1 cellular context compared by ENCODE assay signal in the genomic region with DNA sequence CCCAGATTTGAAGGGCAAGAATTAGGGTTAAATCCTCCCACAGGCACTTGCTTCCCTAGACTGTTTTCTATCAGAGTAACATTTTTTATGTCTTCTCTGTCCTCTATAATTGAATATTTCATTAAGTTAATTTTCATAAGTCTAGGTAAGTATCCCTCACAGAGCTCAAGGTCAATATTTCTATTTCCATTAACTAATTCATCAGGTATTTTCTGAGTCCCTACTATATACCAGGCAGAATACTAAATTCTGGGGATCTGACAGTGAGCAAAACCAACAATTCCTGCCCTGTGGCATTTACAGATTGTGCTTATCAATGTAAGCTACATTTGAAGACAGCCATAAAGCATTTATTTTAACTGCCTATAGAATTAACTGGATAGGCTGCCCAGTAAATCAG.
TF ChIP-seq lines count a peak whose summit lies in the region.

No MANE protein-coding gene starts in this region.

TF ChIP-seq in IMR-90, 13 proteins besides CTCF, POLR2A, EP300 and RAD21:
- no peak for TF ChIP-seq USF2 (IDR thresholded peaks at IDR 0.05; ENCODE audit: low read depth, low read length)
- no peak for TF ChIP-seq NFE2L2 (IDR thresholded peaks at IDR 0.05; ENCODE audit: low read depth, low read length)
- no peak for TF ChIP-seq MAZ (IDR thresholded peaks at IDR 0.05; ENCODE audit: borderline replicate concordance, low read depth, low read length)
- TF ChIP-seq MXI1 (IDR thresholded peaks at IDR 0.05; ENCODE audit: borderline replicate concordance, low read depth, low read length), result no peak
- no peak for TF ChIP-seq MAFK (IDR thresholded peaks at IDR 0.05; ENCODE audit: low read depth, low read length)
- TF ChIP-seq, protein P1, sequence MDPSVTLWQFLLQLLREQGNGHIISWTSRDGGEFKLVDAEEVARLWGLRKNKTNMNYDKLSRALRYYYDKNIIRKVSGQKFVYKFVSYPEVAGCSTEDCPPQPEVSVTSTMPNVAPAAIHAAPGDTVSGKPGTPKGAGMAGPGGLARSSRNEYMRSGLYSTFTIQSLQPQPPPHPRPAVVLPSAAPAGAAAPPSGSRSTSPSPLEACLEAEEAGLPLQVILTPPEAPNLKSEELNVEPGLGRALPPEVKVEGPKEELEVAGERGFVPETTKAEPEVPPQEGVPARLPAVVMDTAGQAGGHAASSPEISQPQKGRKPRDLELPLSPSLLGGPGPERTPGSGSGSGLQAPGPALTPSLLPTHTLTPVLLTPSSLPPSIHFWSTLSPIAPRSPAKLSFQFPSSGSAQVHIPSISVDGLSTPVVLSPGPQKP (IDR thresholded peaks at IDR 0.05; ENCODE audit: borderline replicate concordance, low read depth, low read length), result no peak
- TF ChIP-seq BHLHE40 (IDR thresholded peaks at IDR 0.05; ENCODE audit: low read depth, low read length), result no peak
- no peak for TF ChIP-seq RCOR1 (IDR thresholded peaks at IDR 0.05; ENCODE audit: insufficient replicate concordance, low read length)
- no peak for TF ChIP-seq SMC3 (IDR thresholded peaks at IDR 0.05; ENCODE audit: low read depth, low read length)
- TF ChIP-seq RFX5 (IDR thresholded peaks at IDR 0.05; ENCODE audit: low read depth, low read length), result no peak
